In genomic region chr10:67841737-67842136, GRCh38 we compare ENCODE assay signal across 33 cellular contexts. TPM values are rescaled to one million over a fixed set of nuclear protein-coding genes. Genes with fewer than 3 reads are reported as not detected.
"Had no signal": no experiment of that assay in that cellular context is flagged by ENCODE, and none has a peak within 500 bp of the region (broad histone marks: within the 10 kb centered on the region; RNA-seq: fewer than 3 reads in every experiment).

No MANE protein-coding gene starts in this region.

- H3K9me3 ChIP-seq: adrenal gland, body of pancreas had no signal

- ATAC-seq: activated naive CD4-positive, alpha-beta T cell treated with anti-CD3 and anti-CD28 coated beads, Interleukin-2, amount 50 U/mL, for 72 hours; activated naive CD8-positive, alpha-beta T cell treated with anti-CD3 and anti-CD28 coated beads, Interleukin-2, amount 50 U/mL, for 24 hours; activated T-cell treated with anti-CD3 and anti-CD28 coated beads, Interleukin-2, amount 50 U/mL, for 4 hours; activated T-cell treated with anti-CD3 and anti-CD28 coated beads, Interleukin-2, amount 50 U/mL, for 72 hours; activated T-helper 17 cell treated with anti-CD3 and anti-CD28 coated beads, Interleukin-2, amount 50 U/mL, for 72 hours; body of pancreas had no signal

- H3K36me3 ChIP-seq: adrenal gland, ascending aorta, brain microvascular endothelial cell, breast epithelium, cardiac muscle cell had no signal

- H3K4me3 ChIP-seq: adrenal gland, ascending aorta, body of pancreas, breast epithelium, cardiac muscle cell had no signal

- H3K4me1 ChIP-seq: ascending aorta, breast epithelium had no signal

- DNase-seq: activated effector memory CD4-positive, alpha-beta T cell treated with anti-CD3 and anti-CD28 coated beads, Interleukin-2, amount 50 U/mL, for 16 hours; activated effector memory CD4-positive, alpha-beta T cell treated with Interleukin-2 at 50 U/mL for 16 hours; activated gamma-delta T cell; activated gamma-delta T cell treated with Interleukin-2 at 50 U/mL for 16 hours; activated naive CD4-positive, alpha-beta T cell; activated naive CD4-positive, alpha-beta T cell treated with anti-CD3 and anti-CD28 coated beads for 36 hours; activated naive CD4-positive, alpha-beta T cell treated with anti-CD3 and anti-CD28 coated beads, Interleukin-2, amount 10 ng/mL, durations not matched to agents 7 days and 5 days; activated naive CD4-positive, alpha-beta T cell treated with anti-CD3 and anti-CD28 coated beads, Interleukin-2, amount 50 U/mL, for 16 hours; activated naive CD4-positive, alpha-beta T cell treated with Interleukin-2 at 50 U/mL for 16 hours; activated naive CD8-positive, alpha-beta T cell treated with anti-CD3 and anti-CD28 coated beads for 36 hours; activated naive CD8-positive, alpha-beta T cell treated with anti-CD3 and anti-CD28 coated beads, Interleukin-2, amount 10 ng/mL, durations not matched to agents 7 days and 5 days; activated naive CD8-positive, alpha-beta T cell treated with anti-CD3 and anti-CD28 coated beads, Interleukin-2, amount 50 U/mL, for 24 hours; activated T-cell treated with anti-CD3 and anti-CD28 coated beads, Interleukin-2, amount 50 U/mL, for 24 hours; activated T-cell treated with anti-CD3 and anti-CD28 coated beads, Interleukin-2, amount 50 U/mL, for 4 hours; activated T-cell treated with anti-CD3 and anti-CD28 coated beads, Interleukin-2, amount 50 U/mL, for 48 hours; activated T-cell treated with anti-CD3 and anti-CD28 coated beads, Interleukin-2, amount 50 U/mL, for 72 hours; adrenal gland; amniotic stem cell; amygdala; anterior cingulate cortex; aorta; body of pancreas; brain microvascular endothelial cell; caudate nucleus; central memory CD4-positive, alpha-beta T cell; cerebellar nuclear complex had no signal

- H3K27me3 ChIP-seq: adrenal gland, ascending aorta, body of pancreas, brain microvascular endothelial cell, breast epithelium, cardiac muscle cell had no signal

- H3K27ac ChIP-seq: adrenal gland, ascending aorta, body of pancreas, brain microvascular endothelial cell, breast epithelium, cardiac muscle cell had no signal

- FAIRE-seq: astrocyte, bronchial epithelial cell had no signal

RNA-seq across cellular contexts. Expression of gene DNAJC12, which starts 3.7 kb away (rescaled TPM):
- total RNA-seq: bronchial epithelial cell had no signal
